Comparison of ENCODE assay signal across 29 cellular contexts in genomic region chr17:4601326-4601725, GRCh38. TPM values are rescaled to one million over a fixed set of nuclear protein-coding genes. Genes with fewer than 3 reads are reported as not detected.
"Had no signal": no experiment of that assay in that cellular context is flagged by ENCODE, and none has a peak within 500 bp of the region (broad histone marks: within the 10 kb centered on the region; RNA-seq: fewer than 3 reads in every experiment).

No MANE protein-coding gene starts in this region.

- H3K36me3 Mint-ChIP-seq: activated naive CD8-positive, alpha-beta T cell treated with anti-CD3 and anti-CD28 coated beads for 36 hours; brain; natural killer cell treated with Interleukin-12 subunit alpha and Interleukin-12 subunit beta and Interleukin-15 and Interleukin-18, amount 100 ng/mL, for 72 hours had no signal

- H3K27ac Mint-ChIP-seq: activated naive CD8-positive, alpha-beta T cell treated with anti-CD3 and anti-CD28 coated beads for 36 hours; natural killer cell treated with Interleukin-12 subunit alpha and Interleukin-12 subunit beta and Interleukin-15 and Interleukin-18, amount 100 ng/mL, for 72 hours; progenitor cell of endocrine pancreas; T-helper 1 cell treated with Interleukin-12 subunit alpha and Interleukin-12 subunit beta and Interleukin-4 antibody, amounts not matched to agents 30 μg/mL and 1 μg/mL, for 36 hours had no signal

- DNase-seq: activated CD4-positive, alpha-beta T cell treated with anti-CD3 and anti-CD28 coated beads for 4 hours; activated CD4-positive, alpha-beta T cell treated with anti-CD3 and anti-CD28 coated beads, Interleukin-2, amount 50 U/mL, for 4 hours; activated effector memory CD4-positive, alpha-beta T cell treated with Interleukin-2 at 50 U/mL for 16 hours; activated naive CD4-positive, alpha-beta T cell treated with Interleukin-2 at 50 U/mL for 16 hours; activated naive CD8-positive, alpha-beta T cell treated with anti-CD3 and anti-CD28 coated beads for 36 hours; adrenal gland; aorta; cortex of kidney; foreskin keratinocyte; hippocampal formation; lower lobe of right lung; mesenchymal stem cell; retina; stimulated activated CD4-positive, alpha-beta T cell treated with anti-CD3 and anti-CD28 coated beads, Interleukin-15, amount 100 ng/mL, for 24 hours; stimulated activated naive CD4-positive, alpha-beta T cell; SW 1271; T-helper 9 cell had no signal

- H3K9me3 ChIP-seq: adrenal gland, lower lobe of right lung, tibial nerve had no signal

- H3K4me1 Mint-ChIP-seq: activated naive CD8-positive, alpha-beta T cell treated with anti-CD3 and anti-CD28 coated beads for 36 hours had no signal

- H3K36me3 ChIP-seq: adrenal gland, lower lobe of right lung, tibial nerve had no signal

- H3K4me3 Mint-ChIP-seq: activated naive CD8-positive, alpha-beta T cell treated with anti-CD3 and anti-CD28 coated beads for 36 hours; natural killer cell treated with Interleukin-12 subunit alpha and Interleukin-12 subunit beta and Interleukin-15 and Interleukin-18, amount 100 ng/mL, for 72 hours; T-helper 1 cell treated with Interleukin-12 subunit alpha and Interleukin-12 subunit beta and Interleukin-4 antibody, amounts not matched to agents 30 μg/mL and 1 μg/mL, for 36 hours had no signal

- H3K27me3 Mint-ChIP-seq: brain had no signal

- ATAC-seq: foreskin keratinocyte; lower lobe of right lung; natural killer cell treated with Interleukin-12 subunit alpha and Interleukin-12 subunit beta and Interleukin-15 and Interleukin-18, amount 100 ng/mL, for 72 hours had no signal

- H3K27me3 ChIP-seq: adrenal gland had no signal

- H3K27ac ChIP-seq: adrenal gland, foreskin keratinocyte, lower lobe of right lung, tibial nerve, VCaP had no signal

- H3K9me3 Mint-ChIP-seq: activated naive CD8-positive, alpha-beta T cell treated with anti-CD3 and anti-CD28 coated beads for 36 hours; natural killer cell treated with Interleukin-12 subunit alpha and Interleukin-12 subunit beta and Interleukin-15 and Interleukin-18, amount 100 ng/mL, for 72 hours; T-helper 1 cell treated with Interleukin-12 subunit alpha and Interleukin-12 subunit beta and Interleukin-4 antibody, amounts not matched to agents 30 μg/mL and 1 μg/mL, for 36 hours had no signal

- H3K4me3 ChIP-seq: adrenal gland, lower lobe of right lung, tibial nerve had no signal

RNA-seq across cellular contexts. Expression of gene SMTNL2, which starts 17.0 kb away (rescaled TPM):
- total RNA-seq: activated naive CD8-positive, alpha-beta T cell treated with anti-CD3 and anti-CD28 coated beads for 36 hours; endothelial cell of umbilical vein; foreskin keratinocyte; glomerular endothelial cell; mononuclear cell; natural killer cell treated with Interleukin-12 subunit alpha and Interleukin-12 subunit beta and Interleukin-15 and Interleukin-18, amount 100 ng/mL, for 72 hours had no signal

RNA-seq across cellular contexts. Expression of gene ALOX15, which starts 40.2 kb away (rescaled TPM):
- total RNA-seq: aorta; endothelial cell of umbilical vein; foreskin keratinocyte; glomerular endothelial cell; mononuclear cell; natural killer cell treated with Interleukin-12 subunit alpha and Interleukin-12 subunit beta and Interleukin-15 and Interleukin-18, amount 100 ng/mL, for 72 hours; osteocyte; tibial nerve had no signal

RNA-seq across cellular contexts. Expression of gene GGT6, which starts 40.9 kb away (rescaled TPM):
- total RNA-seq: activated naive CD8-positive, alpha-beta T cell treated with anti-CD3 and anti-CD28 coated beads for 36 hours; aorta; chondrocyte; endothelial cell of umbilical vein; glomerular endothelial cell; mononuclear cell; natural killer cell treated with Interleukin-12 subunit alpha and Interleukin-12 subunit beta and Interleukin-15 and Interleukin-18, amount 100 ng/mL, for 72 hours; osteocyte; progenitor cell of endocrine pancreas; temporal lobe; tibial nerve had no signal
